ENCODE assay signal across 1 cellular context in genomic region chr16:15671530-15672117, GRCh38.
TF ChIP-seq lines count a peak whose summit lies in the region.

No MANE protein-coding gene starts in this region.

TF ChIP-seq in HEK293, 187 proteins besides CTCF, POLR2A, EP300 and RAD21 (continued from another document):
- TF ChIP-seq ZNF518A (tag by site-specific recombination; conservative IDR thresholded peaks at IDR 0.05; ENCODE audit: low read depth): no peak
- no peak for TF ChIP-seq ZNF350 (tag by site-specific recombination; IDR thresholded peaks at IDR 0.05)
- TF ChIP-seq ZNF274 (IDR thresholded peaks at IDR 0.05; ENCODE audit: low read length): no peak
- no peak for TF ChIP-seq ZNF274 (tag by site-specific recombination; IDR thresholded peaks at IDR 0.05; ENCODE audit: borderline replicate concordance)
- TF ChIP-seq ZNF2 (tag by site-specific recombination; IDR thresholded peaks at IDR 0.05): no peak
- TF ChIP-seq, protein P1, sequence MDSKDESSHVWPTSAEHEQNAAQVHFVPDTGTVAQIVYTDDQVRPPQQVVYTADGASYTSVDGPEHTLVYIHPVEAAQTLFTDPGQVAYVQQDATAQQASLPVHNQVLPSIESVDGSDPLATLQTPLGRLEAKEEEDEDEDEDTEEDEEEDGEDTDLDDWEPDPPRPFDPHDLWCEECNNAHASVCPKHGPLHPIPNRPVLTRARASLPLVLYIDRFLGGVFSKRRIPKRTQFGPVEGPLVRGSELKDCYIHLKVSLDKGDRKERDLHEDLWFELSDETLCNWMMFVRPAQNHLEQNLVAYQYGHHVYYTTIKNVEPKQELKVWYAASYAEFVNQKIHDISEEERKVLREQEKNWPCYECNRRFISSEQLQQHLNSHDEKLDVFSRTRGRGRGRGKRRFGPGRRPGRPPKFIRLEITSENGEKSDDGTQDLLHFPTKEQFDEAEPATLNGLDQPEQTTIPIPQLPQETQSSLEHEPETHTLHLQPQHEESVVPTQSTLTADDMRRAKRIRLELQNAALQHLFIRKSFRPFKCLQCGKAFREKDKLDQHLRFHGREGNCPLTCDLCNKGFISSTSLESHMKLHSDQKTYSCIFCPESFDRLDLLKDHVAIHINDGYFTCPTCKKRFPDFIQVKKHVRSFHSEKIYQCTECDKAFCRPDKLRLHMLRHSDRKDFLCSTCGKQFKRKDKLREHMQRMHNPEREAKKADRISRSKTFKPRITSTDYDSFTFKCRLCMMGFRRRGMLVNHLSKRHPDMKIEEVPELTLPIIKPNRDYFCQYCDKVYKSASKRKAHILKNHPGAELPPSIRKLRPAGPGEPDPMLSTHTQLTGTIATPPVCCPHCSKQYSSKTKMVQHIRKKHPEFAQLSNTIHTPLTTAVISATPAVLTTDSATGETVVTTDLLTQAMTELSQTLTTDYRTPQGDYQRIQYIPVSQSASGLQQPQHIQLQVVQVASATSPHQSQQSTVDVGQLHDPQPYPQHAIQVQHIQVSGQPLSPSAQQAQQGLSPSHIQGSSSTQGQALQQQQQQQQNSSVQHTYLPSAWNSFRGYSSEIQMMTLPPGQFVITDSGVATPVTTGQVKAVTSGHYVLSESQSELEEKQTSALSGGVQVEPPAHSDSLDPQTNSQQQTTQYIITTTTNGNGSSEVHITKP (tag by site-specific recombination; IDR thresholded peaks at IDR 0.05): peak; percentile 67
- peak; percentile 59; the same call in 1 of the 2 replicates for TF ChIP-seq FEZF1 (tag by site-specific recombination; IDR thresholded peaks at IDR 0.05)
- no peak for TF ChIP-seq KLF8 (tag by site-specific recombination; IDR thresholded peaks at IDR 0.05)
- peak; percentile 74 for TF ChIP-seq SP7 (tag by site-specific recombination; IDR thresholded peaks at IDR 0.05)
- TF ChIP-seq ZBTB10 (tag by site-specific recombination; IDR thresholded peaks at IDR 0.05): no peak
- TF ChIP-seq, protein P2, sequence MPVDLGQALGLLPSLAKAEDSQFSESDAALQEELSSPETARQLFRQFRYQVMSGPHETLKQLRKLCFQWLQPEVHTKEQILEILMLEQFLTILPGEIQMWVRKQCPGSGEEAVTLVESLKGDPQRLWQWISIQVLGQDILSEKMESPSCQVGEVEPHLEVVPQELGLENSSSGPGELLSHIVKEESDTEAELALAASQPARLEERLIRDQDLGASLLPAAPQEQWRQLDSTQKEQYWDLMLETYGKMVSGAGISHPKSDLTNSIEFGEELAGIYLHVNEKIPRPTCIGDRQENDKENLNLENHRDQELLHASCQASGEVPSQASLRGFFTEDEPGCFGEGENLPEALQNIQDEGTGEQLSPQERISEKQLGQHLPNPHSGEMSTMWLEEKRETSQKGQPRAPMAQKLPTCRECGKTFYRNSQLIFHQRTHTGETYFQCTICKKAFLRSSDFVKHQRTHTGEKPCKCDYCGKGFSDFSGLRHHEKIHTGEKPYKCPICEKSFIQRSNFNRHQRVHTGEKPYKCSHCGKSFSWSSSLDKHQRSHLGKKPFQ (tag by site-specific recombination; IDR thresholded peaks at IDR 0.05): peak; percentile 26; the same call in 1 of the 2 replicates
